25 cellular contexts compared by ENCODE assay signal in genomic region chr20:52448513-52448912, GRCh38.
"Had no signal": no experiment of that assay in that cellular context is flagged by ENCODE, and none has a peak within 500 bp of the region (broad histone marks: within the 10 kb centered on the region; RNA-seq: fewer than 3 reads in every experiment).

No MANE protein-coding gene starts in this region.

- H3K27me3 Mint-ChIP-seq: activated CD4-positive, alpha-beta T cell treated with anti-CD3 and anti-CD28 coated beads, Interleukin-2, amount 10 ng/mL, durations not matched to agents 7 days and 5 days; activated CD8-positive, alpha-beta T cell treated with anti-CD3 and anti-CD28 coated beads for 36 hours; central memory CD8-positive, alpha-beta T cell; stimulated activated naive CD8-positive, alpha-beta T cell treated with anti-CD3 and anti-CD28 coated beads, Interleukin-15, Interleukin-2, amounts not matched to agents 100 ng/mL and 50 ng/mL, for 24 hours; T-helper 17 cell; type B pancreatic cell had no signal

- H3K4me2 ChIP-seq: hepatocyte had no signal

- ATAC-seq: activated CD8-positive, alpha-beta T cell treated with anti-CD3 and anti-CD28 coated beads for 36 hours; activated naive CD4-positive, alpha-beta T cell treated with anti-CD3 and anti-CD28 coated beads, Interleukin-2, amount 50 U/mL, for 72 hours; gastrocnemius medialis; left ventricle myocardium superior; T-helper 17 cell had no signal

- H3K9me3 Mint-ChIP-seq: activated CD4-positive, alpha-beta T cell treated with anti-CD3 and anti-CD28 coated beads, Interleukin-2, amount 10 ng/mL, durations not matched to agents 7 days and 5 days; activated CD8-positive, alpha-beta T cell treated with anti-CD3 and anti-CD28 coated beads for 36 hours; activated T-helper 2 cell treated with anti-CD3 and anti-CD28 coated beads, Interferon-gamma antibody, Interleukin-2, Interleukin-4, amounts not matched to agents 10 μg/mL and 5 μg/mL and 100 μg/mL, durations not matched to agents 14 hours and 24 hours and 36 hours; central memory CD8-positive, alpha-beta T cell; nephron; stimulated activated naive CD8-positive, alpha-beta T cell treated with anti-CD3 and anti-CD28 coated beads, Interleukin-15, Interleukin-2, amounts not matched to agents 100 ng/mL and 50 ng/mL, for 24 hours; type B pancreatic cell had no signal

- H3K4me1 ChIP-seq: gastrocnemius medialis, right lobe of liver had no signal

- DNase-seq: activated CD4-positive, alpha-beta T cell treated with anti-CD3 and anti-CD28 coated beads for 1 hour; activated CD4-positive, alpha-beta T cell treated with anti-CD3 and anti-CD28 coated beads, Interleukin-2, amount 10 ng/mL, durations not matched to agents 7 days and 5 days; activated CD8-positive, alpha-beta T cell treated with anti-CD3 and anti-CD28 coated beads for 36 hours; activated naive CD4-positive, alpha-beta T cell; activated T-cell treated with anti-CD3 and anti-CD28 coated beads, Interleukin-2, amount 50 U/mL, for 48 hours; anterior cingulate cortex; dorsolateral prefrontal cortex; effector memory CD4-positive, alpha-beta T cell; gastrocnemius medialis; left cardiac atrium; left ventricle myocardium superior; right lobe of liver; stimulated activated CD4-positive, alpha-beta T cell treated with anti-CD3 and anti-CD28 coated beads, Interleukin-2, amount 100 ng/mL, for 48 hours; T-helper 17 cell; T1000 had no signal

- H3K36me3 ChIP-seq: gastrocnemius medialis, neutrophil, right lobe of liver, thoracic aorta had no signal

- H3K4me1 Mint-ChIP-seq: activated CD4-positive, alpha-beta T cell treated with anti-CD3 and anti-CD28 coated beads, Interleukin-2, amount 10 ng/mL, durations not matched to agents 7 days and 5 days; central memory CD8-positive, alpha-beta T cell; T-helper 17 cell had no signal

- H3K4me3 ChIP-seq: coronary artery, dorsolateral prefrontal cortex, gastrocnemius medialis, hepatocyte, right lobe of liver, thoracic aorta had no signal

- H3K27ac ChIP-seq: coronary artery, dorsolateral prefrontal cortex, gastrocnemius medialis, hepatocyte, neutrophil, right lobe of liver, thoracic aorta had no signal

- H3K9me3 ChIP-seq: gastrocnemius medialis, neutrophil, right lobe of liver, thoracic aorta had no signal

- H2AFZ ChIP-seq: hepatocyte had no signal

- H3K4me3 Mint-ChIP-seq: activated CD4-positive, alpha-beta T cell treated with anti-CD3 and anti-CD28 coated beads, Interleukin-2, amount 10 ng/mL, durations not matched to agents 7 days and 5 days; activated CD8-positive, alpha-beta T cell treated with anti-CD3 and anti-CD28 coated beads for 36 hours; central memory CD8-positive, alpha-beta T cell; nephron; stimulated activated naive CD8-positive, alpha-beta T cell treated with anti-CD3 and anti-CD28 coated beads, Interleukin-15, Interleukin-2, amounts not matched to agents 100 ng/mL and 50 ng/mL, for 24 hours; T-helper 17 cell; type B pancreatic cell had no signal

- H3K27ac Mint-ChIP-seq: activated CD4-positive, alpha-beta T cell treated with anti-CD3 and anti-CD28 coated beads, Interleukin-2, amount 10 ng/mL, durations not matched to agents 7 days and 5 days; activated CD8-positive, alpha-beta T cell treated with anti-CD3 and anti-CD28 coated beads for 36 hours; activated naive CD4-positive, alpha-beta T cell treated with anti-CD3 and anti-CD28 coated beads, Interleukin-2, amount 50 U/mL, for 72 hours; activated T-helper 2 cell treated with anti-CD3 and anti-CD28 coated beads, Interferon-gamma antibody, Interleukin-2, Interleukin-4, amounts not matched to agents 10 μg/mL and 5 μg/mL and 100 μg/mL, durations not matched to agents 14 hours and 24 hours and 36 hours; nephron; stimulated activated naive CD8-positive, alpha-beta T cell treated with anti-CD3 and anti-CD28 coated beads, Interleukin-15, Interleukin-2, amounts not matched to agents 100 ng/mL and 50 ng/mL, for 24 hours; T-helper 17 cell; type B pancreatic cell had no signal

- H3K27me3 ChIP-seq: gastrocnemius medialis, hepatocyte, neutrophil, right lobe of liver had no signal

- H3K36me3 Mint-ChIP-seq: activated naive CD4-positive, alpha-beta T cell treated with anti-CD3 and anti-CD28 coated beads, Interleukin-2, amount 50 U/mL, for 72 hours; type B pancreatic cell had no signal
